In the genomic region with DNA sequence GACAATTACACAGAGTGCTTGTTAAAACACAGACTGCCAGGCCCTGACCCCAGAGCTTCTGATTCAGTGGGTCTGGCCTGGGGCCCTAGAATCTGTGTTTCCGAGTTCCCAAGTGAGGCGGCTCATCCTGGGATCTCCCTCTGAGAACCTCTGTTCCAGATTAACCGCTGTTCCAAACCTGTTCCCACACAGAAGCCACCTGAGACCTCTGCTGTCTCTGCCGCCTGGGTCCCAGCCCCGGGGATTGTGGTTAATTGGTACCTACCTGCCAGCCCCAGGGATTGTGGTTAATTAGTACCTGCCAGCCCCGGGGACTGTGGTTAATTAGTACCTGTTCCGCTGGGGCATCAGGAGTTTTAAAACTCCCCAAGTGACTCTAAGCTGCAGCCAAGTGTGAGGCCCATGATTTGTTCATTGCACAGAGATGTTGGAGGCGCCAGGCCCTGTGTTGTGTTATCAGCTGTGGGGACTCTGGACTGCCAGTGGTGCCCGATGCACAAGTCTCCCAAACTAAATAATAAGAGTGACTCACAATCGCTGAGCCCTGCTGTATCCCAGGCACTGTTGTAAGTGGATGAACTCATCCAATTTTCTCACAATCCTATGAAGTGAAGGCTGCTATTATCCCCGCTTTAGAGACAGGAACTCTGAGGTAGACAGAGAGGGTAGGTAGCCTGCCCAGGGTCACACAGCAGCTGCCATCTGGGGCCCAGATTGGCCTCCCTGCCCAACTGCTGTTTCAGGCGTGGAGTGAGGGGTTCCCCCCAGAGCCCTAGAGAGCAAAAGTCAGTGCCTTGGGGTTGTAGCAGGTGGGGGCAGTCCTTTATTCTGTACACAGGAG, we compare ENCODE assay signal across 1 cellular context.
TF ChIP-seq lines count a peak whose summit lies in the region.

No MANE protein-coding gene starts in this region.

TF ChIP-seq in GM12878, 131 proteins besides CTCF, POLR2A, EP300 and RAD21 (continues in another document):
- TF ChIP-seq, protein P1, sequence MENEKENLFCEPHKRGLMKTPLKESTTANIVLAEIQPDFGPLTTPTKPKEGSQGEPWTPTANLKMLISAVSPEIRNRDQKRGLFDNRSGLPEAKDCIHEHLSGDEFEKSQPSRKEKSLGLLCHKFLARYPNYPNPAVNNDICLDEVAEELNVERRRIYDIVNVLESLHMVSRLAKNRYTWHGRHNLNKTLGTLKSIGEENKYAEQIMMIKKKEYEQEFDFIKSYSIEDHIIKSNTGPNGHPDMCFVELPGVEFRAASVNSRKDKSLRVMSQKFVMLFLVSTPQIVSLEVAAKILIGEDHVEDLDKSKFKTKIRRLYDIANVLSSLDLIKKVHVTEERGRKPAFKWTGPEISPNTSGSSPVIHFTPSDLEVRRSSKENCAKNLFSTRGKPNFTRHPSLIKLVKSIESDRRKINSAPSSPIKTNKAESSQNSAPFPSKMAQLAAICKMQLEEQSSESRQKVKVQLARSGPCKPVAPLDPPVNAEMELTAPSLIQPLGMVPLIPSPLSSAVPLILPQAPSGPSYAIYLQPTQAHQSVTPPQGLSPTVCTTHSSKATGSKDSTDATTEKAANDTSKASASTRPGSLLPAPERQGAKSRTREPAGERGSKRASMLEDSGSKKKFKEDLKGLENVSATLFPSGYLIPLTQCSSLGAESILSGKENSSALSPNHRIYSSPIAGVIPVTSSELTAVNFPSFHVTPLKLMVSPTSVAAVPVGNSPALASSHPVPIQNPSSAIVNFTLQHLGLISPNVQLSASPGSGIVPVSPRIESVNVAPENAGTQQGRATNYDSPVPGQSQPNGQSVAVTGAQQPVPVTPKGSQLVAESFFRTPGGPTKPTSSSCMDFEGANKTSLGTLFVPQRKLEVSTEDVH (IDR thresholded peaks at IDR 0.05; ENCODE audit: low read depth, partially characterized antibody) = peak; percentile 62
- TF ChIP-seq ESRRA (IDR thresholded peaks at IDR 0.05; ENCODE audit: low read length) (no peak), ASH2L (IDR thresholded peaks at IDR 0.05; ENCODE audit: borderline replicate concordance, low read depth) (no peak), CHD1 (IDR thresholded peaks at IDR 0.05; ENCODE audit: low read depth, low read length) (no peak), SREBF1 (IDR thresholded peaks at IDR 0.05; ENCODE audit: low read length) (no peak), NBN (IDR thresholded peaks at IDR 0.05) (peak; percentile 71), HDAC6 (IDR thresholded peaks at IDR 0.05; ENCODE audit: unreplicated experiment) (no peak), PAX5 (IDR thresholded peaks at IDR 0.05; ENCODE audit: borderline replicate concordance, low read depth, low read length) (no peak), POLR2AphosphoS2 (IDR thresholded peaks at IDR 0.05; ENCODE audit: low read depth, low read length) (no peak), EED (IDR thresholded peaks at IDR 0.05; ENCODE audit: low read depth) (no peak), BACH1 (IDR thresholded peaks at IDR 0.05; ENCODE audit: borderline replicate concordance) (peak; percentile 79; the same call in 1 of the 2 replicates), SMAD1 (IDR thresholded peaks at IDR 0.05; ENCODE audit: low read depth, partially characterized antibody) (peak; percentile 89), SP1 (IDR thresholded peaks at IDR 0.05; ENCODE audit: low read depth, low read length) (no peak), RELA (IDR thresholded peaks at IDR 0.05; ENCODE audit: borderline replicate concordance, partially characterized antibody) (no peak), KAT2A (conservative IDR thresholded peaks at IDR 0.05; ENCODE audit: control insufficient read depth, low read depth, low read length) (no peak), RAD51 (IDR thresholded peaks at IDR 0.05) (no peak), SPI1 (IDR thresholded peaks at IDR 0.05; ENCODE audit: borderline replicate concordance, insufficient read depth, low read depth, low read length) (no peak), JUNB (IDR thresholded peaks at IDR 0.05) (no peak), MYC (IDR thresholded peaks at IDR 0.05; ENCODE audit: insufficient read depth, insufficient read length, insufficient replicate concordance, low read length, severe bottlenecking) (no peak), SRF (IDR thresholded peaks at IDR 0.05; ENCODE audit: low read depth in 2 of 2, low read length in 2 of 2) (no peak), SUZ12 (IDR thresholded peaks at IDR 0.05; ENCODE audit: unreplicated experiment) (no peak), EZH2 (IDR thresholded peaks at IDR 0.05; ENCODE audit: borderline replicate concordance, control insufficient read depth, low read depth, low read length) (no peak), ZNF217 (IDR thresholded peaks at IDR 0.05) (peak; percentile 84; the same call in 1 of the 2 replicates), DPF2 (IDR thresholded peaks at IDR 0.05) (peak; percentile 97), ZNF274 (IDR thresholded peaks at IDR 0.05; ENCODE audit: insufficient read depth, insufficient read length) (no peak), CBFB (IDR thresholded peaks at IDR 0.05; ENCODE audit: low read depth) (no peak), BMI1 (IDR thresholded peaks at IDR 0.05; ENCODE audit: borderline replicate concordance) (peak; percentile 71; the same call in 1 of the 2 replicates), CBX3 (IDR thresholded peaks at IDR 0.05; ENCODE audit: borderline replicate concordance, low read depth) (no peak), PAX8 (IDR thresholded peaks at IDR 0.05) (no peak), BCL11A (IDR thresholded peaks at IDR 0.05; ENCODE audit: low read depth, low read length) (peak; percentile 99; the same call in 1 of the 2 replicates), NFXL1 (IDR thresholded peaks at IDR 0.05; ENCODE audit: borderline replicate concordance) (peak; percentile 68; the same call in 1 of the 2 replicates)
- TF ChIP-seq, protein P2, sequence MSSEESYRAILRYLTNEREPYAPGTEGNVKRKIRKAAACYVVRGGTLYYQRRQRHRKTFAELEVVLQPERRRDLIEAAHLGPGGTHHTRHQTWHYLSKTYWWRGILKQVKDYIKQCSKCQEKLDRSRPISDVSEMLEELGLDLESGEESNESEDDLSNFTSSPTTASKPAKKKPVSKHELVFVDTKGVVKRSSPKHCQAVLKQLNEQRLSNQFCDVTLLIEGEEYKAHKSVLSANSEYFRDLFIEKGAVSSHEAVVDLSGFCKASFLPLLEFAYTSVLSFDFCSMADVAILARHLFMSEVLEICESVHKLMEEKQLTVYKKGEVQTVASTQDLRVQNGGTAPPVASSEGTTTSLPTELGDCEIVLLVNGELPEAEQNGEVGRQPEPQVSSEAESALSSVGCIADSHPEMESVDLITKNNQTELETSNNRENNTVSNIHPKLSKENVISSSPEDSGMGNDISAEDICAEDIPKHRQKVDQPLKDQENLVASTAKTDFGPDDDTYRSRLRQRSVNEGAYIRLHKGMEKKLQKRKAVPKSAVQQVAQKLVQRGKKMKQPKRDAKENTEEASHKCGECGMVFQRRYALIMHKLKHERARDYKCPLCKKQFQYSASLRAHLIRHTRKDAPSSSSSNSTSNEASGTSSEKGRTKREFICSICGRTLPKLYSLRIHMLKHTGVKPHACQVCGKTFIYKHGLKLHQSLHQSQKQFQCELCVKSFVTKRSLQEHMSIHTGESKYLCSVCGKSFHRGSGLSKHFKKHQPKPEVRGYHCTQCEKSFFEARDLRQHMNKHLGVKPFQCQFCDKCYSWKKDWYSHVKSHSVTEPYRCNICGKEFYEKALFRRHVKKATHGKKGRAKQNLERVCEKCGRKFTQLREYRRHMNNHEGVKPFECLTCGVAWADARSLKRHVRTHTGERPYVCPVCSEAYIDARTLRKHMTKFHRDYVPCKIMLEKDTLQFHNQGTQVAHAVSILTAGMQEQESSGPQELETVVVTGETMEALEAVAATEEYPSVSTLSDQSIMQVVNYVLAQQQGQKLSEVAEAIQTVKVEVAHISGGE (CRISPR knock-in tag; IDR thresholded peaks at IDR 0.05) = no peak
- TF ChIP-seq, protein P3, sequence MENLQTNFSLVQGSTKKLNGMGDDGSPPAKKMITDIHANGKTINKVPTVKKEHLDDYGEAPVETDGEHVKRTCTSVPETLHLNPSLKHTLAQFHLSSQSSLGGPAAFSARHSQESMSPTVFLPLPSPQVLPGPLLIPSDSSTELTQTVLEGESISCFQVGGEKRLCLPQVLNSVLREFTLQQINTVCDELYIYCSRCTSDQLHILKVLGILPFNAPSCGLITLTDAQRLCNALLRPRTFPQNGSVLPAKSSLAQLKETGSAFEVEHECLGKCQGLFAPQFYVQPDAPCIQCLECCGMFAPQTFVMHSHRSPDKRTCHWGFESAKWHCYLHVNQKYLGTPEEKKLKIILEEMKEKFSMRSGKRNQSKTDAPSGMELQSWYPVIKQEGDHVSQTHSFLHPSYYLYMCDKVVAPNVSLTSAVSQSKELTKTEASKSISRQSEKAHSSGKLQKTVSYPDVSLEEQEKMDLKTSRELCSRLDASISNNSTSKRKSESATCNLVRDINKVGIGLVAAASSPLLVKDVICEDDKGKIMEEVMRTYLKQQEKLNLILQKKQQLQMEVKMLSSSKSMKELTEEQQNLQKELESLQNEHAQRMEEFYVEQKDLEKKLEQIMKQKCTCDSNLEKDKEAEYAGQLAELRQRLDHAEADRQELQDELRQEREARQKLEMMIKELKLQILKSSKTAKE (IDR thresholded peaks at IDR 0.05; ENCODE audit: low read depth, poor library complexity, severe bottlenecking) = peak; percentile 91
- TF ChIP-seq, protein P4, sequence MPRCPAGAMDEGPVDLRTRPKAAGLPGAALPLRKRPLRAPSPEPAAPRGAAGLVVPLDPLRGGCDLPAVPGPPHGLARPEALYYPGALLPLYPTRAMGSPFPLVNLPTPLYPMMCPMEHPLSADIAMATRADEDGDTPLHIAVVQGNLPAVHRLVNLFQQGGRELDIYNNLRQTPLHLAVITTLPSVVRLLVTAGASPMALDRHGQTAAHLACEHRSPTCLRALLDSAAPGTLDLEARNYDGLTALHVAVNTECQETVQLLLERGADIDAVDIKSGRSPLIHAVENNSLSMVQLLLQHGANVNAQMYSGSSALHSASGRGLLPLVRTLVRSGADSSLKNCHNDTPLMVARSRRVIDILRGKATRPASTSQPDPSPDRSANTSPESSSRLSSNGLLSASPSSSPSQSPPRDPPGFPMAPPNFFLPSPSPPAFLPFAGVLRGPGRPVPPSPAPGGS (IDR thresholded peaks at IDR 0.05; ENCODE audit: borderline replicate concordance, insufficient read depth, low read depth, low read length, poor library complexity, severe bottlenecking) = no peak
- TF ChIP-seq, protein P5, sequence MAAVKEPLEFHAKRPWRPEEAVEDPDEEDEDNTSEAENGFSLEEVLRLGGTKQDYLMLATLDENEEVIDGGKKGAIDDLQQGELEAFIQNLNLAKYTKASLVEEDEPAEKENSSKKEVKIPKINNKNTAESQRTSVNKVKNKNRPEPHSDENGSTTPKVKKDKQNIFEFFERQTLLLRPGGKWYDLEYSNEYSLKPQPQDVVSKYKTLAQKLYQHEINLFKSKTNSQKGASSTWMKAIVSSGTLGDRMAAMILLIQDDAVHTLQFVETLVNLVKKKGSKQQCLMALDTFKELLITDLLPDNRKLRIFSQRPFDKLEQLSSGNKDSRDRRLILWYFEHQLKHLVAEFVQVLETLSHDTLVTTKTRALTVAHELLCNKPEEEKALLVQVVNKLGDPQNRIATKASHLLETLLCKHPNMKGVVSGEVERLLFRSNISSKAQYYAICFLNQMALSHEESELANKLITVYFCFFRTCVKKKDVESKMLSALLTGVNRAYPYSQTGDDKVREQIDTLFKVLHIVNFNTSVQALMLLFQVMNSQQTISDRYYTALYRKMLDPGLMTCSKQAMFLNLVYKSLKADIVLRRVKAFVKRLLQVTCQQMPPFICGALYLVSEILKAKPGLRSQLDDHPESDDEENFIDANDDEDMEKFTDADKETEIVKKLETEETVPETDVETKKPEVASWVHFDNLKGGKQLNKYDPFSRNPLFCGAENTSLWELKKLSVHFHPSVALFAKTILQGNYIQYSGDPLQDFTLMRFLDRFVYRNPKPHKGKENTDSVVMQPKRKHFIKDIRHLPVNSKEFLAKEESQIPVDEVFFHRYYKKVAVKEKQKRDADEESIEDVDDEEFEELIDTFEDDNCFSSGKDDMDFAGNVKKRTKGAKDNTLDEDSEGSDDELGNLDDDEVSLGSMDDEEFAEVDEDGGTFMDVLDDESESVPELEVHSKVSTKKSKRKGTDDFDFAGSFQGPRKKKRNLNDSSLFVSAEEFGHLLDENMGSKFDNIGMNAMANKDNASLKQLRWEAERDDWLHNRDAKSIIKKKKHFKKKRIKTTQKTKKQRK (IDR thresholded peaks at IDR 0.05; ENCODE audit: low read depth, low read length) = no peak
- TF ChIP-seq, protein P6, sequence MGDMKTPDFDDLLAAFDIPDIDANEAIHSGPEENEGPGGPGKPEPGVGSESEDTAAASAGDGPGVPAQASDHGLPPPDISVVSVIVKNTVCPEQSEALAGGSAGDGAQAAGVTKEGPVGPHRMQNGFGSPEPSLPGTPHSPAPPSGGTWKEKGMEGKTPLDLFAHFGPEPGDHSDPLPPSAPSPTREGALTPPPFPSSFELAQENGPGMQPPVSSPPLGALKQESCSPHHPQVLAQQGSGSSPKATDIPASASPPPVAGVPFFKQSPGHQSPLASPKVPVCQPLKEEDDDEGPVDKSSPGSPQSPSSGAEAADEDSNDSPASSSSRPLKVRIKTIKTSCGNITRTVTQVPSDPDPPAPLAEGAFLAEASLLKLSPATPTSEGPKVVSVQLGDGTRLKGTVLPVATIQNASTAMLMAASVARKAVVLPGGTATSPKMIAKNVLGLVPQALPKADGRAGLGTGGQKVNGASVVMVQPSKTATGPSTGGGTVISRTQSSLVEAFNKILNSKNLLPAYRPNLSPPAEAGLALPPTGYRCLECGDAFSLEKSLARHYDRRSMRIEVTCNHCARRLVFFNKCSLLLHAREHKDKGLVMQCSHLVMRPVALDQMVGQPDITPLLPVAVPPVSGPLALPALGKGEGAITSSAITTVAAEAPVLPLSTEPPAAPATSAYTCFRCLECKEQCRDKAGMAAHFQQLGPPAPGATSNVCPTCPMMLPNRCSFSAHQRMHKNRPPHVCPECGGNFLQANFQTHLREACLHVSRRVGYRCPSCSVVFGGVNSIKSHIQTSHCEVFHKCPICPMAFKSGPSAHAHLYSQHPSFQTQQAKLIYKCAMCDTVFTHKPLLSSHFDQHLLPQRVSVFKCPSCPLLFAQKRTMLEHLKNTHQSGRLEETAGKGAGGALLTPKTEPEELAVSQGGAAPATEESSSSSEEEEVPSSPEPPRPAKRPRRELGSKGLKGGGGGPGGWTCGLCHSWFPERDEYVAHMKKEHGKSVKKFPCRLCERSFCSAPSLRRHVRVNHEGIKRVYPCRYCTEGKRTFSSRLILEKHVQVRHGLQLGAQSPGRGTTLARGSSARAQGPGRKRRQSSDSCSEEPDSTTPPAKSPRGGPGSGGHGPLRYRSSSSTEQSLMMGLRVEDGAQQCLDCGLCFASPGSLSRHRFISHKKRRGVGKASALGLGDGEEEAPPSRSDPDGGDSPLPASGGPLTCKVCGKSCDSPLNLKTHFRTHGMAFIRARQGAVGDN (IDR thresholded peaks at IDR 0.05) = peak; percentile 62; the same call in 1 of the 2 replicates
- TF ChIP-seq, protein P7, sequence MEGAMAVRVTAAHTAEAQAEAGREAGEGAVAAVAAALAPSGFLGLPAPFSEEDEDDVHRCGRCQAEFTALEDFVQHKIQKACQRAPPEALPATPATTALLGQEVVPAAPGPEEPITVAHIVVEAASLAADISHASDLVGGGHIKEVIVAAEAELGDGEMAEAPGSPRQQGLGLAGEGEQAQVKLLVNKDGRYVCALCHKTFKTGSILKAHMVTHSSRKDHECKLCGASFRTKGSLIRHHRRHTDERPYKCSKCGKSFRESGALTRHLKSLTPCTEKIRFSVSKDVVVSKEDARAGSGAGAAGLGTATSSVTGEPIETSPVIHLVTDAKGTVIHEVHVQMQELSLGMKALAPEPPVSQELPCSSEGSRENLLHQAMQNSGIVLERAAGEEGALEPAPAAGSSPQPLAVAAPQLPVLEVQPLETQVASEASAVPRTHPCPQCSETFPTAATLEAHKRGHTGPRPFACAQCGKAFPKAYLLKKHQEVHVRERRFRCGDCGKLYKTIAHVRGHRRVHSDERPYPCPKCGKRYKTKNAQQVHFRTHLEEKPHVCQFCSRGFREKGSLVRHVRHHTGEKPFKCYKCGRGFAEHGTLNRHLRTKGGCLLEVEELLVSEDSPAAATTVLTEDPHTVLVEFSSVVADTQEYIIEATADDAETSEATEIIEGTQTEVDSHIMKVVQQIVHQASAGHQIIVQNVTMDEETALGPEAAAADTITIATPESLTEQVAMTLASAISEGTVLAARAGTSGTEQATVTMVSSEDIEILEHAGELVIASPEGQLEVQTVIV (IDR thresholded peaks at IDR 0.05; ENCODE audit: borderline replicate concordance, partially characterized antibody) = no peak
